8 cellular contexts compared by ENCODE assay signal in the genomic region with DNA sequence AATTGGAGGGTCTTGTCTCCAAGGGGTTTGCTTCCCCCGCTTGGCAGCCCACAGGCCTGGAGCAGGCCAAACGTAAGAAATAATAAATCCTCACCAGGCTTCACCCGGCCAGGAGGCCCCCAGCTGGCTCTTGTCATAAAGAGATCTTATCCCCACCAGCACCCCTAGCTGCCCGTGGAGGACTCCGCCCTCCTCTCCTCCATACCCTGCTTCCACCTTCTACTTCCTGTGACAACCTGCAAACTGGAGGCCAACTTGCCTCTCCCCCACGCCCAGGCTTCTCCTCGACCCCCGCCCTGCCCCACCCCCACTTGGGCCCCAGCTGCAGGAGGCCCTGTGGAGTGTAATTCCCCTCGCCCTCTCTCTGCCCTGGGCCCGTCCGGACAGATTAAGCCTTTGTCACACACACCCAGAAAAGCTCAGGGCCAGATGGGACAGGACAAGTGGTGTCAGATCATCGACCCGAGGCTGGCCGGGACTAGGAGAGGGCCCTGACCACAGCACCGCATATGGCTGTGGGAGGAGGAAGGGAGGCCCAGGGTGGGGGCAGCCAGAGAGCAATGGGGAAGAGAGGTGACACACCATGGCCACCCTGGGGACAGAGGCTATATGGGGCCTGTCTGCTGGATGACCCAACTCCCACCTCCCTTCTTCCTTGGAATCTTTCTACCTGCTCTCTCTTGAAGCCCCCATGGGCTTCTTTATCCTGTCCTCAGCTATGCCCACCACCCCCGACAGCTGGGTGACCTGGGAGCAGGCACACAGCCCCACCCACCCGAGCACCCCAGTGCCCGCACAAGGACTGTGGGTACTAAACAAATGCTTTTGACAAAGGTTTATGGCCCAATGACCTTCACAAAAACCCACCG. TPM values are rescaled to one million over a fixed set of nuclear protein-coding genes. Genes with fewer than 3 reads are reported as not detected.
DNase-seq lines count a peak whose midpoint lies in the region; ATAC-seq and TF ChIP-seq lines count a peak whose summit lies in the region.

No MANE protein-coding gene starts in this region.

- H3F3A ChIP-seq in GM23338 (replicated peaks; ENCODE audit: low read depth) = peaks cover 24% of the 10 kb centered on the region

- H3K27ac Mint-ChIP-seq in GM23338 (no peak overlapping the region), nephron progenitor cell (peak overlapping the region; percentile 72)
- H3K27ac Mint-ChIP-seq in activated naive CD8-positive, alpha-beta T cell treated with anti-CD3 and anti-CD28 coated beads, Interleukin-2, amount 10 ng/mL, durations not matched to agents 7 days and 5 days = peak overlapping the region; percentile 83

- peaks cover 21% of the 10 kb centered on the region for H3K4me1 Mint-ChIP-seq in GM23338
- peaks cover 31% of the 10 kb centered on the region for H3K4me1 Mint-ChIP-seq in activated naive CD8-positive, alpha-beta T cell treated with anti-CD3 and anti-CD28 coated beads, Interleukin-2, amount 10 ng/mL, durations not matched to agents 7 days and 5 days
- H3K4me1 Mint-ChIP-seq in nephron progenitor cell = peaks cover 42% of the 10 kb centered on the region

- H3K27me3 Mint-ChIP-seq in GM23338 (ENCODE audit: insufficient read depth, low read depth, poor library complexity) = peaks cover 21% of the 10 kb centered on the region
- H3K27me3 Mint-ChIP-seq in activated naive CD8-positive, alpha-beta T cell treated with anti-CD3 and anti-CD28 coated beads, Interleukin-2, amount 10 ng/mL, durations not matched to agents 7 days and 5 days = peaks cover 7% of the 10 kb centered on the region
- peaks cover 7% of the 10 kb centered on the region for H3K27me3 Mint-ChIP-seq in nephron progenitor cell (ENCODE audit: low read depth, poor library complexity)

- H3K9me2 ChIP-seq in GM23338 (ENCODE audit: insufficient read depth) = no peaks in the 10 kb centered on the region

- H3K27ac ChIP-seq in GM23338 (ENCODE audit: low read depth) = no peak overlapping the region

- POLR2A ChIA-PET in activated naive CD8-positive, alpha-beta T cell treated with anti-CD3 and anti-CD28 coated beads, Interleukin-2, amount 10 ng/mL, durations not matched to agents 7 days and 5 days (lab: Charles Lee) = interaction anchor here (0.7 to 3.1 kb wide), 4 partner anchors 42 to 249 kb away, joined by 3 to 27 read pairs (median 10); no protein-coding TSS in a partner anchor

- H2AFZ ChIP-seq in GM23338 = no peak overlapping the region

- ATAC-seq in GM23338 (no peak), HG03097 (IDR thresholded peaks at IDR 0.05; ENCODE audit: low FRiP score, unreplicated experiment) (no peak), HG02852 (IDR thresholded peaks at IDR 0.05; ENCODE audit: unreplicated experiment) (no peak), HG03280 (IDR thresholded peaks at IDR 0.05; ENCODE audit: unreplicated experiment) (no peak)
- ATAC-seq in activated naive CD8-positive, alpha-beta T cell treated with anti-CD3 and anti-CD28 coated beads, Interleukin-2, amount 10 ng/mL, durations not matched to agents 7 days and 5 days (ENCODE audit: low read depth) = peak; percentile 33

- DNase-seq in GM23338 (ENCODE audit: low spot score) (peak; percentile 43), NCI-H524 (lab: John Stamatoyannopoulos, UW) (peak; percentile 73 to 96), nephron progenitor cell (no peak)
- peak; percentile 46 for DNase-seq in activated naive CD8-positive, alpha-beta T cell treated with anti-CD3 and anti-CD28 coated beads, Interleukin-2, amount 10 ng/mL, durations not matched to agents 7 days and 5 days
- DNase-seq in activated CD4-positive, CD25-positive, alpha-beta regulatory T cell treated with anti-CD3 and anti-CD28 coated beads, Interleukin-2, amount 50 U/mL, for 72 hours = no peak

- H3K4me2 ChIP-seq in GM23338 = peak overlapping the region; percentile 86

- no peak overlapping the region for H3K4me3 ChIP-seq in GM23338

- H3K4me3 Mint-ChIP-seq in GM23338 (peak overlapping the region; percentile 63), nephron progenitor cell (peak overlapping the region; percentile 73)
- H3K4me3 Mint-ChIP-seq in activated naive CD8-positive, alpha-beta T cell treated with anti-CD3 and anti-CD28 coated beads, Interleukin-2, amount 10 ng/mL, durations not matched to agents 7 days and 5 days = peak overlapping the region; percentile 79

- no peaks in the 10 kb centered on the region; the same call in 2 of the 3 replicates for H3K36me3 Mint-ChIP-seq in GM23338 (ENCODE audit: low read depth)
- no peaks in the 10 kb centered on the region for H3K36me3 Mint-ChIP-seq in activated naive CD8-positive, alpha-beta T cell treated with anti-CD3 and anti-CD28 coated beads, Interleukin-2, amount 10 ng/mL, durations not matched to agents 7 days and 5 days
- H3K36me3 Mint-ChIP-seq in nephron progenitor cell (ENCODE audit: low read depth) = no peaks in the 10 kb centered on the region

- no peak for TF ChIP-seq CTCF in GM23338 (conservative IDR thresholded peaks at IDR 0.05; ENCODE audit: low read depth in 2 of 2)
- TF ChIP-seq CTCF in nephron progenitor cell (IDR thresholded peaks at IDR 0.05) = no peak

- no peaks in the 10 kb centered on the region for H4K20me1 ChIP-seq in GM23338 (replicated peaks; ENCODE audit: insufficient read depth)

- H3K36me3 ChIP-seq in GM23338 (ENCODE audit: insufficient read depth) = no peaks in the 10 kb centered on the region

- no peaks in the 10 kb centered on the region for H3K9me3 Mint-ChIP-seq in GM23338
- no peaks in the 10 kb centered on the region for H3K9me3 Mint-ChIP-seq in activated naive CD8-positive, alpha-beta T cell treated with anti-CD3 and anti-CD28 coated beads, Interleukin-2, amount 10 ng/mL, durations not matched to agents 7 days and 5 days
- H3K9me3 Mint-ChIP-seq in nephron progenitor cell = no peaks in the 10 kb centered on the region

- H3K27me3 ChIP-seq in GM23338 (ENCODE audit: insufficient read depth) = peaks cover 29% of the 10 kb centered on the region

- H3K79me2 ChIP-seq in GM23338 (replicated peaks; ENCODE audit: insufficient read depth) = no peaks in the 10 kb centered on the region

- H3K4me1 ChIP-seq in GM23338 (ENCODE audit: insufficient read depth) = peaks cover 34% of the 10 kb centered on the region

TF ChIP-seq in GM23338, 12 proteins besides CTCF, POLR2A, EP300 and RAD21 (continues in another document):
- no peak for TF ChIP-seq EZH2 (IDR thresholded peaks at IDR 0.05; ENCODE audit: low read depth, unreplicated experiment)
- TF ChIP-seq, protein P1, sequence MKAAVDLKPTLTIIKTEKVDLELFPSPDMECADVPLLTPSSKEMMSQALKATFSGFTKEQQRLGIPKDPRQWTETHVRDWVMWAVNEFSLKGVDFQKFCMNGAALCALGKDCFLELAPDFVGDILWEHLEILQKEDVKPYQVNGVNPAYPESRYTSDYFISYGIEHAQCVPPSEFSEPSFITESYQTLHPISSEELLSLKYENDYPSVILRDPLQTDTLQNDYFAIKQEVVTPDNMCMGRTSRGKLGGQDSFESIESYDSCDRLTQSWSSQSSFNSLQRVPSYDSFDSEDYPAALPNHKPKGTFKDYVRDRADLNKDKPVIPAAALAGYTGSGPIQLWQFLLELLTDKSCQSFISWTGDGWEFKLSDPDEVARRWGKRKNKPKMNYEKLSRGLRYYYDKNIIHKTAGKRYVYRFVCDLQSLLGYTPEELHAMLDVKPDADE (IDR thresholded peaks at IDR 0.05) = no peak

RNA-seq across cellular contexts. Expression of a gene that starts 3.9 kb away (rescaled TPM):
- total RNA-seq in GM23338 (2014; rRNA removed; shearing (Covaris generic)) = 32.8 and 38.8 TPM in 2 replicates
- 36.7 and 39.2 TPM in 2 replicates for polyA plus RNA-seq in GM23338 (2016; fragmentation: Nextera tagmentation; extraction: Ambion mirVana)
- total RNA-seq in activated naive CD8-positive, alpha-beta T cell treated with anti-CD3 and anti-CD28 coated beads, Interleukin-2, amount 10 ng/mL, durations not matched to agents 7 days and 5 days = 10 to 100 TPM; 39.1 to 41.1 TPM

Comparison
In these comparisons a context has a peak if more than half of its experiments do, and no peak if none do; other contexts are left out.
1. DNase-seq: peak in GM23338 (single experiment), NCI-H524 (2 of 2) and activated naive CD8-positive, alpha-beta T cell treated with anti-CD3 and anti-CD28 coated beads, Interleukin-2, amount 10 ng/mL, durations not matched to agents 7 days and 5 days (single experiment); none in nephron progenitor cell (single experiment) and activated CD4-positive, CD25-positive, alpha-beta regulatory T cell treated with anti-CD3 and anti-CD28 coated beads, Interleukin-2, amount 50 U/mL, for 72 hours (single experiment).
2. Peak in every context shown above with its lines, with median percentiles within 50 percentile points of each other: H3K4me3 Mint-ChIP-seq.